Comparison of ENCODE assay signal across 1 cellular context in genomic region chr12:4169959-4170358, GRCh38.
TF ChIP-seq lines count a peak whose summit lies in the region.

No MANE protein-coding gene starts in this region.

TF ChIP-seq in K562, 482 proteins besides CTCF, POLR2A, EP300 and RAD21 (continued from another document):
- TF ChIP-seq, protein P1, sequence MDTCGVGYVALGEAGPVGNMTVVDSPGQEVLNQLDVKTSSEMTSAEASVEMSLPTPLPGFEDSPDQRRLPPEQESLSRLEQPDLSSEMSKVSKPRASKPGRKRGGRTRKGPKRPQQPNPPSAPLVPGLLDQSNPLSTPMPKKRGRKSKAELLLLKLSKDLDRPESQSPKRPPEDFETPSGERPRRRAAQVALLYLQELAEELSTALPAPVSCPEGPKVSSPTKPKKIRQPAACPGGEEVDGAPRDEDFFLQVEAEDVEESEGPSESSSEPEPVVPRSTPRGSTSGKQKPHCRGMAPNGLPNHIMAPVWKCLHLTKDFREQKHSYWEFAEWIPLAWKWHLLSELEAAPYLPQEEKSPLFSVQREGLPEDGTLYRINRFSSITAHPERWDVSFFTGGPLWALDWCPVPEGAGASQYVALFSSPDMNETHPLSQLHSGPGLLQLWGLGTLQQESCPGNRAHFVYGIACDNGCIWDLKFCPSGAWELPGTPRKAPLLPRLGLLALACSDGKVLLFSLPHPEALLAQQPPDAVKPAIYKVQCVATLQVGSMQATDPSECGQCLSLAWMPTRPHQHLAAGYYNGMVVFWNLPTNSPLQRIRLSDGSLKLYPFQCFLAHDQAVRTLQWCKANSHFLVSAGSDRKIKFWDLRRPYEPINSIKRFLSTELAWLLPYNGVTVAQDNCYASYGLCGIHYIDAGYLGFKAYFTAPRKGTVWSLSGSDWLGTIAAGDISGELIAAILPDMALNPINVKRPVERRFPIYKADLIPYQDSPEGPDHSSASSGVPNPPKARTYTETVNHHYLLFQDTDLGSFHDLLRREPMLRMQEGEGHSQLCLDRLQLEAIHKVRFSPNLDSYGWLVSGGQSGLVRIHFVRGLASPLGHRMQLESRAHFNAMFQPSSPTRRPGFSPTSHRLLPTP (IDR thresholded peaks at IDR 0.05; ENCODE audit: borderline replicate concordance, extremely low read depth, insufficient read length): no peak
- TF ChIP-seq GABPA (tag; conservative IDR thresholded peaks at IDR 0.05; ENCODE audit: low read depth) (no peak), NCOA6 (IDR thresholded peaks at IDR 0.05) (no peak), WHSC1 (IDR thresholded peaks at IDR 0.05; ENCODE audit: low read length) (no peak), FOXA1 (IDR thresholded peaks at IDR 0.05; ENCODE audit: borderline replicate concordance) (no peak)
